In genomic region chr12:109573029-109573913, GRCh38 we compare ENCODE assay signal across 8 cellular contexts. TPM values are rescaled to one million over a fixed set of nuclear protein-coding genes. Genes with fewer than 3 reads are reported as not detected.
DNase-seq lines count a peak whose midpoint lies in the region; ATAC-seq and TF ChIP-seq lines count a peak whose summit lies in the region.

Gene MMAB (minus strand): TSS chr12:109573504. CDS start chr12:109573480, 24 bp downstream.
Gene MVK (plus strand): TSS chr12:109573794. CDS start chr12:109574823, 1,029 bp downstream.

- intact Hi-C loops in activated CD4-positive, alpha-beta T cell treated with anti-CD3 and anti-CD28 coated beads for 36 hours (cut with DNase I, micrococcal nuclease) = loop anchor here (1.0 to 10.0 kb wide), 18 partner anchors 96 to 1058 kb away; partner anchors contain the start of genes FAM222A (in 2 of the 2), KCTD10 (in 2 of the 2), SART3 (in 2 of the 2) and UBE3B (in 2 of the 2)

- H3K27ac Mint-ChIP-seq in activated CD4-positive, alpha-beta T cell treated with anti-CD3 and anti-CD28 coated beads for 36 hours = peak within 1 kb of the TSS; percentile 96

- peaks cover 22% of the 10 kb centered on the region for H3K36me3 Mint-ChIP-seq in activated CD4-positive, alpha-beta T cell treated with anti-CD3 and anti-CD28 coated beads for 36 hours (ENCODE audit: low read depth)

- H3K36me3 ChIP-seq in kidney epithelial cell (ENCODE audit: control insufficient read depth, insufficient read depth, low read length) = peaks cover 1% of the 10 kb centered on the region

- DNase-seq in Ammon's horn (ENCODE audit: low spot score) (peak; percentile 99), GM19238 (ENCODE audit: insufficient read length, low spot score) (peak; percentile 99), NCI-H524 (lab: John Stamatoyannopoulos, UW) (peak; percentile 94 to 99), choroid plexus epithelial cell (ENCODE audit: low read depth) (peak; percentile 100), kidney epithelial cell (ENCODE audit: low read depth) (peak; percentile 98)
- DNase-seq in activated CD4-positive, alpha-beta T cell treated with anti-CD3 and anti-CD28 coated beads for 36 hours = peak; percentile 99
- DNase-seq in stimulated activated CD4-positive, alpha-beta T cell treated with anti-CD3 and anti-CD28 coated beads, Interleukin-15, amount 100 ng/mL, for 48 hours (ENCODE audit: low read depth in 2 of 2) = peak; percentile 97 to 99

- H3K4me3 ChIP-seq in choroid plexus epithelial cell (ENCODE audit: low read depth, low read length) (peak within 1 kb of the TSS; percentile 95), kidney epithelial cell (ENCODE audit: low read depth, low read length) (peak within 1 kb of the TSS; percentile 70)

- H3K4me3 Mint-ChIP-seq in activated CD4-positive, alpha-beta T cell treated with anti-CD3 and anti-CD28 coated beads for 36 hours = peak within 1 kb of the TSS; percentile 90

- TF ChIP-seq CTCF in choroid plexus epithelial cell (conservative IDR thresholded peaks at IDR 0.05; ENCODE audit: low read depth, low read length) (no peak), kidney epithelial cell (IDR thresholded peaks at IDR 0.05; ENCODE audit: insufficient read depth, low read length, poor library complexity, severe bottlenecking) (no peak)

- ATAC-seq in HG03442 (IDR thresholded peaks at IDR 0.05; ENCODE audit: unreplicated experiment) = peak; percentile 91
- ATAC-seq in activated CD4-positive, alpha-beta T cell treated with anti-CD3 and anti-CD28 coated beads for 36 hours = peak; percentile 97

- CTCF ChIA-PET in activated CD4-positive, alpha-beta T cell treated with anti-CD3 and anti-CD28 coated beads for 36 hours (lab: Charles Lee) = interaction anchor here (0.6 to 1.7 kb wide), 6 partner anchors 24 to 200 kb away, joined by 3 to 15 read pairs (median 4); partner anchors contain the start of gene FAM222A

- H3K27me3 Mint-ChIP-seq in activated CD4-positive, alpha-beta T cell treated with anti-CD3 and anti-CD28 coated beads for 36 hours = no peaks in the 10 kb centered on the region

- peaks cover 23% of the 10 kb centered on the region for H3K4me1 Mint-ChIP-seq in activated CD4-positive, alpha-beta T cell treated with anti-CD3 and anti-CD28 coated beads for 36 hours

- POLR2A ChIA-PET in activated CD4-positive, alpha-beta T cell treated with anti-CD3 and anti-CD28 coated beads for 36 hours (lab: Charles Lee) = interaction anchor here (0.5 to 0.9 kb wide), 2 partner anchors 17 to 218 kb away, joined by 3 to 4 read pairs; no protein-coding TSS in a partner anchor

- no peaks in the 10 kb centered on the region for H3K27me3 ChIP-seq in kidney epithelial cell (ENCODE audit: control insufficient read depth, insufficient read depth, low read length)

- no peaks in the 10 kb centered on the region for H3K9me3 Mint-ChIP-seq in activated CD4-positive, alpha-beta T cell treated with anti-CD3 and anti-CD28 coated beads for 36 hours (ENCODE audit: low read depth)

RNA-seq across cellular contexts. Expression of gene MMAB, which starts in this region (rescaled TPM):
- 10 to 100 TPM; 37.7 to 44.3 TPM for total RNA-seq in activated CD4-positive, alpha-beta T cell treated with anti-CD3 and anti-CD28 coated beads for 36 hours
- total RNA-seq in kidney epithelial cell = 39.8 and 48.1 TPM in 2 replicates

RNA-seq across cellular contexts. Expression of gene MVK, which starts in this region (rescaled TPM):
- 10 to 100 TPM; 17.8 to 18.7 TPM for total RNA-seq in activated CD4-positive, alpha-beta T cell treated with anti-CD3 and anti-CD28 coated beads for 36 hours
- total RNA-seq in kidney epithelial cell = 25.4 and 30.8 TPM in 2 replicates

Comparison
In these comparisons a context has a peak if more than half of its experiments do, and no peak if none do; other contexts are left out.
1. Peak in every context shown above with its lines: DNase-seq, ATAC-seq and H3K4me3 ChIP-seq.